In genomic region chr15:77440378-77440999, GRCh38 we compare ENCODE assay signal across 10 cellular contexts. TPM values are rescaled to one million over a fixed set of nuclear protein-coding genes. Genes with fewer than 3 reads are reported as not detected.
DNase-seq lines count a peak whose midpoint lies in the region; ATAC-seq and TF ChIP-seq lines count a peak whose summit lies in the region.
"Had no signal": no experiment of that assay in that cellular context is flagged by ENCODE, and none has a peak within 500 bp of the region (broad histone marks: within the 10 kb centered on the region; RNA-seq: fewer than 3 reads in every experiment).

No MANE protein-coding gene starts in this region.

- H3K36me3 ChIP-seq in uterus: no peaks in the 10 kb centered on the region
- H3K36me3 ChIP-seq: right atrium auricular region had no signal

- intact Hi-C loops in uterus (cut with DNase I; ENCODE audit: low total_unique reads): no loop called here

- H3K27ac ChIP-seq in uterus: no peak overlapping the region
- H3K27ac ChIP-seq: right atrium auricular region had no signal

- H3K4me3 ChIP-seq in epithelial cell of esophagus (ENCODE audit: low read length): no peak overlapping the region
- H3K4me3 ChIP-seq in uterus: no peak overlapping the region
- H3K4me3 ChIP-seq: right atrium auricular region had no signal

- H3K27me3 ChIP-seq in uterus: no peaks in the 10 kb centered on the region
- H3K27me3 ChIP-seq: right atrium auricular region had no signal

- no peaks in the 10 kb centered on the region for H3K9me3 ChIP-seq in uterus
- H3K9me3 ChIP-seq: right atrium auricular region had no signal

- TF ChIP-seq POLR2A in uterus (IDR thresholded peaks at IDR 0.05): no peak

- ATAC-seq in GM21526 (IDR thresholded peaks at IDR 0.05; ENCODE audit: low FRiP score, unreplicated experiment): peak; percentile 77
- peak; percentile 84 for ATAC-seq in HG03439 (IDR thresholded peaks at IDR 0.05; ENCODE audit: unreplicated experiment)

- TF ChIP-seq CTCF in GM10248 (IDR thresholded peaks at IDR 0.05; ENCODE audit: control extremely low read depth, extremely low read depth, low read depth, missing control alignments) (no peak), epithelial cell of esophagus (IDR thresholded peaks at IDR 0.05; ENCODE audit: insufficient read depth, low read depth, low read length, missing control alignments) (no peak), uterus (IDR thresholded peaks at IDR 0.05) (no peak)

- H3K4me1 ChIP-seq in uterus: peaks cover 0 to 9% of the 10 kb centered on the region in 2 donors

- CTCF ChIA-PET in GM10248 (lab: Yijun Ruan, JAX): interaction anchor here (1.0 kb wide), 1 partner anchor 7 kb away, joined by 3 read pairs; no protein-coding TSS in a partner anchor
- CTCF ChIA-PET in HEK293T (lab: Yijun Ruan, JAX): no interaction called here

- DNase-seq in GM10248 (ENCODE audit: extremely low spot score): peak; percentile 26
- DNase-seq in epithelial cell of esophagus (ENCODE audit: low read depth): peak; percentile 52
- DNase-seq in uterus: no peak
- no peak for DNase-seq in NCI-H187 (lab: John Stamatoyannopoulos, UW)
- DNase-seq in NCI-H2227 treated with DMSO at 0.1 percent for 48 hours (lab: John Stamatoyannopoulos, UW): no peak
- DNase-seq in HEK293T (ENCODE audit: extremely low spot score): no peak
- DNase-seq: SHP77 had no signal

- POLR2A ChIA-PET in GM10248 (lab: Yijun Ruan, JAX): no interaction called here
- POLR2A ChIA-PET in HEK293T (lab: Yijun Ruan, JAX): interaction anchor here (1.0 kb wide), 1 partner anchor 103 kb away, joined by 4 read pairs; no protein-coding TSS in a partner anchor

TF ChIP-seq in HEK293T, 16 proteins besides CTCF, POLR2A, EP300 and RAD21:
- TF ChIP-seq ZNF384 (IDR thresholded peaks at IDR 0.05) (no peak), ARNT (IDR thresholded peaks at IDR 0.05) (no peak), ELF4 (IDR thresholded peaks at IDR 0.05) (no peak), SP1 (IDR thresholded peaks at IDR 0.05) (no peak), BHLHE40 (IDR thresholded peaks at IDR 0.05; ENCODE audit: borderline replicate concordance) (no peak), L3MBTL2 (conservative IDR thresholded peaks at IDR 0.05) (no peak), HDGF (IDR thresholded peaks at IDR 0.05; ENCODE audit: borderline replicate concordance) (no peak), FOXK2 (IDR thresholded peaks at IDR 0.05) (no peak), NFRKB (IDR thresholded peaks at IDR 0.05) (no peak), SUZ12 (IDR thresholded peaks at IDR 0.05) (no peak), CTBP1 (IDR thresholded peaks at IDR 0.05; ENCODE audit: borderline replicate concordance) (no peak), TARDBP (IDR thresholded peaks at IDR 0.05) (no peak), FOXM1 (IDR thresholded peaks at IDR 0.05; ENCODE audit: borderline replicate concordance) (no peak), FOXA1 (IDR thresholded peaks at IDR 0.05) (no peak), PKNOX1 (IDR thresholded peaks at IDR 0.05) (no peak; the same call in 1 of the 2 replicates), LEF1 (IDR thresholded peaks at IDR 0.05; ENCODE audit: borderline replicate concordance) (no peak)

RNA-seq across cellular contexts. Expression of gene HMG20A, which starts 19.8 kb away (rescaled TPM):
- 10 to 100 TPM; 10.5 to 59.5 (median 28.4) TPM for total RNA-seq in uterus

RNA-seq across cellular contexts. Expression of gene PEAK1, which starts 20.6 kb away (rescaled TPM):
- total RNA-seq in uterus: 10 to 100 TPM; 14.4 to 87.3 (median 43.5) TPM

Comparison
In these comparisons a context has a peak if more than half of its experiments do, and no peak if none do; other contexts are left out.
1. DNase-seq: peak in GM10248 (single experiment) and epithelial cell of esophagus (single experiment); none in uterus (0 of 2), NCI-H187 (0 of 2), NCI-H2227 treated with DMSO at 0.1 percent for 48 hours (single experiment) and HEK293T (single experiment).